Comparison of ENCODE assay signal across 28 cellular contexts in genomic region chr13:91319996-91320395, GRCh38.
"Had no signal": no experiment of that assay in that cellular context is flagged by ENCODE, and none has a peak within 500 bp of the region (broad histone marks: within the 10 kb centered on the region; RNA-seq: fewer than 3 reads in every experiment).

No MANE protein-coding gene starts in this region.

- H3K4me3 ChIP-seq: left lung, lower lobe of right lung, pancreas, prostate gland, skin epidermis, suprapubic skin, thoracic aorta, tibial artery, upper lobe of right lung had no signal

- H3K9me3 ChIP-seq: left lung, lower lobe of right lung, pancreas, prostate gland, suprapubic skin, thoracic aorta, tibial artery, upper lobe of right lung had no signal

- FAIRE-seq: keratinocyte, pancreas, urothelium cell line had no signal

- H3K27ac ChIP-seq: left lung, lower lobe of right lung, pancreas, prostate gland, skin epidermis, suprapubic skin, thoracic aorta, tibial artery, upper lobe of right lung had no signal

- ATAC-seq: left colon; left lung; lower lobe of right lung; naive thymus-derived CD8-positive, alpha-beta T cell; pancreas; right cardiac atrium; sciatic nerve; upper lobe of right lung had no signal

- H3K36me3 ChIP-seq: left lung, lower lobe of right lung, pancreas, prostate gland, suprapubic skin, thoracic aorta, tibial artery, upper lobe of right lung had no signal

- DNase-seq: head of caudate nucleus; hippocampal formation; left colon; left lung; lower lobe of right lung; mammary epithelial cell; mesenchymal stem cell; naive thymus-derived CD8-positive, alpha-beta T cell; nucleus accumbens; posterior cingulate gyrus; retina; right cardiac atrium; stimulated activated CD4-positive, alpha-beta T cell treated with anti-CD3 and anti-CD28 coated beads, Interleukin-12 subunit alpha, Interleukin-12 subunit beta, amount 100 ng/mL, for 4 hours; stimulated activated CD4-positive, alpha-beta T cell treated with anti-CD3 and anti-CD28 coated beads, Interleukin-15, amount 100 ng/mL, for 24 hours; stimulated activated CD4-positive, alpha-beta T cell treated with anti-CD3 and anti-CD28 coated beads, Interleukin-2, amount 100 ng/mL, for 24 hours; stimulated activated CD4-positive, alpha-beta T cell treated with anti-CD3 and anti-CD28 coated beads, Interleukin-4, amount 100 ng/mL, for 1 hour; stimulated activated naive CD4-positive, alpha-beta T cell treated with Interleukin-2 at 50 U/mL for 16 hours; tibial artery; trophoblast cell; upper lobe of right lung had no signal

- H3K9me3 Mint-ChIP-seq: naive thymus-derived CD8-positive, alpha-beta T cell had no signal

- H3K4me3 Mint-ChIP-seq: naive thymus-derived CD8-positive, alpha-beta T cell had no signal

- H3K4me1 ChIP-seq: left lung, lower lobe of right lung, pancreas, prostate gland, suprapubic skin, tibial artery, upper lobe of right lung had no signal

- H3K36me3 Mint-ChIP-seq: naive thymus-derived CD8-positive, alpha-beta T cell had no signal
